ENCODE assay signal across 12 cellular contexts in the genomic region with DNA sequence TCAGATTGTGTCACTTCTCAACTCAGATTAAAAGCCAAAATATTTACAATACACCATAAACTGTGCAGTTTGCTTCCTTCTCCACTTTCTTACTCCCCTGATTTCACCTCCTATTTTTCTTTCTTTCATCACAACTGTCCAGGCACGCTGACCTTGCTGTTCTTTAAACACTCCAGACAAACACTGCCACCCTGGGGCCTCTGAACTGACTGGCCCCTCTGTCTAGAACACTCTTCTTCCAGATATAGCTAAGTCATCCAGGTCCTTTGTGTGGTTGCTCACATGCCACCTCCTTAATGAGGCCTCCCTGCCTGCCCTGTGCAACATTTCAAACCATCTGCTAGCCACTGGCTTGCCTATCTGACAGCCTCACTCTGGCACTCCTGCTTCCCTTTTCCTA. TPM values are rescaled to one million over a fixed set of nuclear protein-coding genes. Genes with fewer than 3 reads are reported as not detected.
DNase-seq lines count a peak whose midpoint lies in the region; ATAC-seq and TF ChIP-seq lines count a peak whose summit lies in the region.
"Had no signal": no experiment of that assay in that cellular context is flagged by ENCODE, and none has a peak within 500 bp of the region (broad histone marks: within the 10 kb centered on the region; RNA-seq: fewer than 3 reads in every experiment).

No MANE protein-coding gene starts in this region.

- no peak for TF ChIP-seq CTCF in MM.1S (IDR thresholded peaks at IDR 0.05; ENCODE audit: low read length)

- H3K36me3 Mint-ChIP-seq in natural killer cell treated with Interleukin-12 subunit alpha and Interleukin-12 subunit beta and Interleukin-15 and Interleukin-18, amount 100 ng/mL, for 72 hours: peaks cover 14% of the 10 kb centered on the region

- H4K8ac ChIP-seq in mesenchymal stem cell (ENCODE audit: low read length): no peak overlapping the region

- H3K27me3 ChIP-seq in mesenchymal stem cell (ENCODE audit: control insufficient read depth in 1 of 2, insufficient read depth in 1 of 2, low read length in 2 of 2): no peaks in the 10 kb centered on the region
- no peaks in the 10 kb centered on the region for H3K27me3 ChIP-seq in MM.1S (replicated peaks; ENCODE audit: insufficient read depth, low read length)

- peak overlapping the region in 1 of 2 experiments; percentile 57 for H3K18ac ChIP-seq in mesenchymal stem cell (ENCODE audit: low read depth in 1 of 2, low read length in 2 of 2)

- H4K91ac ChIP-seq in mesenchymal stem cell (ENCODE audit: low read length): no peak overlapping the region

- H3K9me3 Mint-ChIP-seq in natural killer cell treated with Interleukin-12 subunit alpha and Interleukin-12 subunit beta and Interleukin-15 and Interleukin-18, amount 100 ng/mL, for 72 hours: peaks cover 5% of the 10 kb centered on the region

- H2BK12ac ChIP-seq in mesenchymal stem cell (ENCODE audit: low read length in 2 of 2): no peak overlapping the region

- H3K4me1 ChIP-seq in mesenchymal stem cell (ENCODE audit: control insufficient read depth, insufficient read depth, low read depth, low read length) (peaks cover 3% of the 10 kb centered on the region), MM.1S (ENCODE audit: low read length) (no peaks in the 10 kb centered on the region)

- H2AFZ ChIP-seq in mesenchymal stem cell (ENCODE audit: low read depth, low read length) (no peak overlapping the region), MM.1S (ENCODE audit: low read length) (no peak overlapping the region)

- H3K4me2 ChIP-seq in mesenchymal stem cell (ENCODE audit: low read length, poor library complexity, severe bottlenecking) (no peak overlapping the region), MM.1S (ENCODE audit: low read depth, low read length) (no peak overlapping the region)

- H3K4ac ChIP-seq in mesenchymal stem cell (ENCODE audit: low read depth in 1 of 2, low read length in 2 of 2): no peak overlapping the region

- H3K23ac ChIP-seq in mesenchymal stem cell (ENCODE audit: low read length in 2 of 2): no peak overlapping the region

- no peak overlapping the region for H3K9ac ChIP-seq in mesenchymal stem cell (ENCODE audit: low read length)
- H3K9ac ChIP-seq in MM.1S (ENCODE audit: low read length): no peak overlapping the region

- H3K36me3 ChIP-seq in mesenchymal stem cell (ENCODE audit: control insufficient read depth in 1 of 2, insufficient read depth in 2 of 2, low read depth in 1 of 2, low read length in 2 of 2) (no peaks in the 10 kb centered on the region), MM.1S (replicated peaks; ENCODE audit: insufficient read depth, low read length) (no peaks in the 10 kb centered on the region)

- no peak overlapping the region for H3K27ac Mint-ChIP-seq in natural killer cell treated with Interleukin-12 subunit alpha and Interleukin-12 subunit beta and Interleukin-15 and Interleukin-18, amount 100 ng/mL, for 72 hours
- H3K27ac Mint-ChIP-seq: immature natural killer cell; T-helper 2 cell treated with Interferon-gamma antibody and Interleukin-4, amounts not matched to agents 5 μg/mL and 100 μg/mL, for 36 hours had no signal

- H3K79me1 ChIP-seq in mesenchymal stem cell (replicated peaks; ENCODE audit: low read length, poor library complexity, severe bottlenecking): no peaks in the 10 kb centered on the region

- no peak overlapping the region for H2BK15ac ChIP-seq in mesenchymal stem cell (ENCODE audit: low read depth, poor library complexity, severe bottlenecking)

- H3K9me3 ChIP-seq in mesenchymal stem cell (ENCODE audit: control insufficient read depth, low read length) (peaks cover 2% of the 10 kb centered on the region), MM.1S (replicated peaks; ENCODE audit: insufficient read depth, low read length) (no peaks in the 10 kb centered on the region)

- ATAC-seq in natural killer cell treated with Interleukin-12 subunit alpha and Interleukin-12 subunit beta and Interleukin-15 and Interleukin-18, amount 100 ng/mL, for 72 hours: no peak

- H3F3A ChIP-seq in MM.1S (ENCODE audit: insufficient read depth, low read length): no peaks in the 10 kb centered on the region

- H2BK5ac ChIP-seq in mesenchymal stem cell (ENCODE audit: low read depth, low read length, poor library complexity, severe bottlenecking): no peak overlapping the region

- peaks cover 0 to 5% of the 10 kb centered on the region in 2 donors for H3K4me1 Mint-ChIP-seq in natural killer cell treated with Interleukin-12 subunit alpha and Interleukin-12 subunit beta and Interleukin-15 and Interleukin-18, amount 100 ng/mL, for 72 hours (ENCODE audit: low read depth in 2 of 2)

- DNase-seq in ELF-1 (ENCODE audit: low read depth, low spot score) (peak; percentile 29), NCI-H2171 treated with DMSO at 0.1 percent for 48 hours (lab: John Stamatoyannopoulos, UW) (peak; percentile 67), amniotic epithelial cell (ENCODE audit: low read depth) (peak; percentile 60), mesenchymal stem cell (peak; percentile 52), SW480 (ENCODE audit: low spot score) (no peak), MM.1S (no peak)
- DNase-seq in activated CD8-positive, alpha-beta memory T cell treated with anti-CD3 and anti-CD28 coated beads for 24 hours: no peak
- no peak for DNase-seq in natural killer cell treated with Interleukin-12 subunit alpha and Interleukin-12 subunit beta and Interleukin-15 and Interleukin-18, amount 100 ng/mL, for 72 hours (ENCODE audit: low spot score)
- DNase-seq: activated gamma-delta T cell; effector CD8-positive, alpha-beta T cell; immature natural killer cell had no signal

- H3K4me3 ChIP-seq in mesenchymal stem cell (ENCODE audit: insufficient read depth in 1 of 2, low read depth in 1 of 2, low read length in 2 of 2): no peak overlapping the region
- no peak overlapping the region for H3K4me3 ChIP-seq in MM.1S (ENCODE audit: low read length)

- H3K14ac ChIP-seq in mesenchymal stem cell (ENCODE audit: low read length in 2 of 2): no peak overlapping the region

- H2AK5ac ChIP-seq in mesenchymal stem cell (ENCODE audit: low read length, severe bottlenecking): no peak overlapping the region

- no peaks in the 10 kb centered on the region for H4K20me1 ChIP-seq in MM.1S (ENCODE audit: insufficient read depth, low read length)

- H3K79me2 ChIP-seq in MM.1S (ENCODE audit: low read length): no peaks in the 10 kb centered on the region

- H2BK120ac ChIP-seq in mesenchymal stem cell (ENCODE audit: low read depth, low read length): no peak overlapping the region

- H3K9me2 ChIP-seq in MM.1S (replicated peaks; ENCODE audit: insufficient read depth, low read length): no peaks in the 10 kb centered on the region

- WGBS in mesenchymal stem cell: 65% methylated on average over 1 of the region's 1 CpG

- H3K4me3 Mint-ChIP-seq in natural killer cell treated with Interleukin-12 subunit alpha and Interleukin-12 subunit beta and Interleukin-15 and Interleukin-18, amount 100 ng/mL, for 72 hours: no peak overlapping the region
- H3K4me3 Mint-ChIP-seq: immature natural killer cell; T-helper 2 cell treated with Interferon-gamma antibody and Interleukin-4, amounts not matched to agents 5 μg/mL and 100 μg/mL, for 36 hours had no signal

- no peak overlapping the region for H3K27ac ChIP-seq in mesenchymal stem cell (ENCODE audit: low read length, poor library complexity, severe bottlenecking)
- H3K27ac ChIP-seq in MM.1S (ENCODE audit: low read length): no peak overlapping the region

- H3K27me3 Mint-ChIP-seq in natural killer cell treated with Interleukin-12 subunit alpha and Interleukin-12 subunit beta and Interleukin-15 and Interleukin-18, amount 100 ng/mL, for 72 hours: no peaks in the 10 kb centered on the region

RNA-seq across cellular contexts. Expression of a gene that starts 46.6 kb away (rescaled TPM):
- 4.8 TPM for polyA plus RNA-seq in mesenchymal stem cell (2013, experiment 1 of 2)
- 4.8 TPM for polyA plus RNA-seq in mesenchymal stem cell (2013, experiment 2 of 2)
- total RNA-seq in natural killer cell treated with Interleukin-12 subunit alpha and Interleukin-12 subunit beta and Interleukin-15 and Interleukin-18, amount 100 ng/mL, for 72 hours: 10 to 100 TPM in 1 of 2 donors, 1 to 10 TPM in 1; 9.6 to 11.1 TPM

Comparison
In these comparisons a context has a peak if more than half of its experiments do, and no peak if none do; other contexts are left out.
1. DNase-seq: peak in ELF-1 (single experiment), NCI-H2171 treated with DMSO at 0.1 percent for 48 hours (single experiment), amniotic epithelial cell (single experiment) and mesenchymal stem cell (single experiment); none in activated CD8-positive, alpha-beta memory T cell treated with anti-CD3 and anti-CD28 coated beads for 24 hours (single experiment), SW480 (single experiment), natural killer cell treated with Interleukin-12 subunit alpha and Interleukin-12 subunit beta and Interleukin-15 and Interleukin-18, amount 100 ng/mL, for 72 hours (single experiment) and MM.1S (single experiment).